11 cellular contexts compared by ENCODE assay signal in genomic region chr9:99356512-99356971, GRCh38.
DNase-seq lines count a peak whose midpoint lies in the region; ATAC-seq and TF ChIP-seq lines count a peak whose summit lies in the region.
"Had no signal": no experiment of that assay in that cellular context is flagged by ENCODE, and none has a peak within 500 bp of the region (broad histone marks: within the 10 kb centered on the region; RNA-seq: fewer than 3 reads in every experiment).

No MANE protein-coding gene starts in this region.

- H3K9ac ChIP-seq in adipocyte (ENCODE audit: low read length) (peak overlapping the region; percentile 53), trophoblast cell (ENCODE audit: low read length) (no peak overlapping the region)

- no peak for TF ChIP-seq CTCF in spleen (IDR thresholded peaks at IDR 0.05 in 8 of 11, conservative IDR thresholded peaks at IDR 0.05 in 3 of 11)

- H3K4me1 ChIP-seq in adipocyte (ENCODE audit: control insufficient read depth, insufficient read depth, low read length) (peaks cover 55% of the 10 kb centered on the region), trophoblast cell (ENCODE audit: control insufficient read depth in 1 of 2, insufficient read depth in 2 of 2, low read length in 2 of 2) (no peaks in the 10 kb centered on the region), spleen (no peaks in the 10 kb centered on the region)
- H3K4me1 ChIP-seq: colonic mucosa had no signal

- H3K9me3 ChIP-seq in adipocyte (ENCODE audit: control insufficient read depth, low read length) = no peaks in the 10 kb centered on the region
- no peaks in the 10 kb centered on the region for H3K9me3 ChIP-seq in trophoblast cell (ENCODE audit: insufficient read depth, low read depth, low read length)
- no peaks in the 10 kb centered on the region for H3K9me3 ChIP-seq in spleen
- H3K9me3 ChIP-seq: colonic mucosa had no signal

- H4K8ac ChIP-seq in trophoblast cell (ENCODE audit: low read depth, low read length) = no peak overlapping the region

- no peak overlapping the region for H2BK120ac ChIP-seq in trophoblast cell (ENCODE audit: insufficient read depth, low read length, poor library complexity)

- H2AFZ ChIP-seq in trophoblast cell (ENCODE audit: insufficient read depth, low read length, poor library complexity) = no peak overlapping the region

- no peak for TF ChIP-seq POLR2A in spleen (IDR thresholded peaks at IDR 0.05)

- H3K4me3 ChIP-seq in adipocyte (ENCODE audit: low read length) (no peak overlapping the region), trophoblast cell (ENCODE audit: low read depth, low read length) (no peak overlapping the region), spleen (no peak overlapping the region)
- H3K4me3 ChIP-seq: colonic mucosa had no signal

- H3K18ac ChIP-seq in trophoblast cell (ENCODE audit: low read length) = no peak overlapping the region

- H2BK12ac ChIP-seq in trophoblast cell (ENCODE audit: low read length) = no peak overlapping the region

- H3K27ac ChIP-seq in trophoblast cell (ENCODE audit: low read depth, low read length) = no peak overlapping the region
- H3K27ac ChIP-seq in spleen = no peak overlapping the region
- H3K27ac ChIP-seq: colonic mucosa had no signal

- H3K36me3 ChIP-seq in adipocyte (ENCODE audit: control insufficient read depth, insufficient read depth, low read length, severe bottlenecking) (no peaks in the 10 kb centered on the region), trophoblast cell (ENCODE audit: control insufficient read depth in 1 of 2, insufficient read depth in 2 of 2, low read length in 2 of 2) (no peaks in the 10 kb centered on the region), spleen (no peaks in the 10 kb centered on the region)
- H3K36me3 ChIP-seq: colonic mucosa had no signal

- no peak overlapping the region for H2AK5ac ChIP-seq in trophoblast cell (ENCODE audit: low read length)

- H3K14ac ChIP-seq in trophoblast cell (ENCODE audit: low read length) = no peak overlapping the region

- intact Hi-C loops in left cardiac atrium (cut with DNase I) = loop anchor here in 1 of 2 donors (2.0 kb wide), 1 partner anchor 464 kb away; the partner anchor contains the start of gene NR4A3
- intact Hi-C loops in spleen (cut with DNase I; ENCODE audit: low total_unique reads) = no loop called here

- no peak overlapping the region for H3K4me2 ChIP-seq in trophoblast cell (ENCODE audit: low read length)

- no peaks in the 10 kb centered on the region for H3K27me3 ChIP-seq in adipocyte (replicated peaks; ENCODE audit: control insufficient read depth, insufficient read depth, low read length)
- no peaks in the 10 kb centered on the region for H3K27me3 ChIP-seq in trophoblast cell (ENCODE audit: insufficient read depth, low read length)
- H3K27me3 ChIP-seq in spleen (replicated peaks in 1 of 7) = peaks cover 0 to 42% (median 5%) of the 10 kb centered on the region in 7 donors
- H3K27me3 ChIP-seq: colonic mucosa had no signal

- WGBS in trophoblast cell (ENCODE audit: extremely low coverage, insufficient coverage, insufficient read length) = no CpG with 5 or more reads among the region's 5 CpGs
- WGBS in spleen, 5 donors = 73 to 75% (median 73%) methylated on average over 5 of the region's 5 CpGs; no CpG with 5 or more reads in 1 of the 5 donors

- ATAC-seq in left cardiac atrium = peak; percentile 56 to 83
- ATAC-seq: activated CD4-positive, CD25-positive, alpha-beta regulatory T cell treated with anti-CD3 and anti-CD28 coated beads, Interleukin-2, amount 50 U/mL, for 24 hours; SK-N-SH treated with all-trans-retinoic acid at 6 μM for 48 hours had no signal

- no peaks in the 10 kb centered on the region for H3K79me2 ChIP-seq in trophoblast cell (ENCODE audit: control insufficient read depth, insufficient read depth, low read length, poor library complexity)

- H4K12ac ChIP-seq in trophoblast cell (ENCODE audit: low read depth, low read length) = no peak overlapping the region

- H3K23ac ChIP-seq in trophoblast cell (ENCODE audit: low read length) = no peak overlapping the region

- no peaks in the 10 kb centered on the region for H3K79me1 ChIP-seq in trophoblast cell (ENCODE audit: low read length)

- H4K91ac ChIP-seq in trophoblast cell (ENCODE audit: low read depth, low read length) = no peak overlapping the region

- H3K4ac ChIP-seq in trophoblast cell (ENCODE audit: low read depth, low read length) = no peak overlapping the region

- no peak overlapping the region for H2BK5ac ChIP-seq in trophoblast cell (ENCODE audit: low read depth, low read length, poor library complexity)

- DNase-seq in AG08395 (ENCODE audit: low spot score) (peak; percentile 35), adipocyte (ENCODE audit: low read depth) (no peak), left cardiac atrium (peak; percentile 64), trophoblast cell (peak; percentile 16 to 32), spleen (no peak), retina (no peak), NCI-H510A treated with DMSO at 0.1 percent for 48 hours (lab: John Stamatoyannopoulos, UW) (no peak), NCI-H1436 treated with DMSO at 0.1 percent for 48 hours (lab: John Stamatoyannopoulos, UW) (no peak)
- DNase-seq: colonic mucosa had no signal

Comparison
In these comparisons a context has a peak if more than half of its experiments do, and no peak if none do; other contexts are left out.
1. DNase-seq: peak in AG08395 (single experiment), left cardiac atrium (single experiment) and trophoblast cell (2 of 2); none in adipocyte (single experiment), spleen (single experiment), retina (single experiment), NCI-H510A treated with DMSO at 0.1 percent for 48 hours (single experiment) and NCI-H1436 treated with DMSO at 0.1 percent for 48 hours (single experiment).